27 cellular contexts compared by ENCODE assay signal in the genomic region with DNA sequence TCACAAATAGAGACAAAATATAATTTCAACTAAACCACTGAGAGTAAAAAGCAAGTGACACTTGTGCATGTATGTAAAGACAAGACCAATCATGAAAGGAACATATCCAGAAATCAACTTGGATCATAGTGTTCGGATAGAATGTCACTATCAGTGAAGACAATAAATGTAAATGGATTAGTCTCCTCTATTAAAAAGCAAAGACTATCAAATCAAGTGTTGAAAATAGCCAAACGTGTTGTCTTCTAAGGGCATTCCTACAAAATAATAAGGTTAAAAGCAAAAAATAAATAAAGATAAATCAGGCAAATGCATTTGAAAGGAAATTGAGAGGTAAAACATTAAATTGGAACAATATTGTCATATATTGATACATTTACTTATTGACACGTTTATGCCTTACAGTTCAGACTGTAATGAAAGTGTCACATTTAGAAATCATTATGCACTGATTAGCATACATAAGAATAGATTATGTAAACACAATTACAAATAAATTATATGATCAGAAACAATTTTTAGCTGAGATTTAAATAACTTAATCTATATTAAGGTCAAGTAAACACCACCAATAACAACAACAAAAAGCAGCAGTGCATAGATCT.
"Had no signal": no experiment of that assay in that cellular context is flagged by ENCODE, and none has a peak within 500 bp of the region (broad histone marks: within the 10 kb centered on the region; RNA-seq: fewer than 3 reads in every experiment).

No MANE protein-coding gene starts in this region.

- H3K27ac ChIP-seq: colonic mucosa, coronary artery, dorsolateral prefrontal cortex, epithelial cell of prostate, esophagus muscularis mucosa, esophagus squamous epithelium, foreskin keratinocyte, gastrocnemius medialis, gastroesophageal sphincter, heart left ventricle, heart right ventricle had no signal

- H3K4me3 ChIP-seq: colonic mucosa, coronary artery, dorsolateral prefrontal cortex, esophagus muscularis mucosa, esophagus squamous epithelium, gastrocnemius medialis, gastroesophageal sphincter, heart left ventricle, heart right ventricle had no signal

- H3K27me3 ChIP-seq: colonic mucosa, dorsolateral prefrontal cortex, foreskin keratinocyte, gastrocnemius medialis, heart left ventricle had no signal

- H3K9me3 ChIP-seq: colonic mucosa had no signal

- H3K36me3 ChIP-seq: colonic mucosa, esophagus muscularis mucosa, esophagus squamous epithelium, gastrocnemius medialis, gastroesophageal sphincter, heart left ventricle, heart right ventricle had no signal

- H3K4me1 ChIP-seq: colonic mucosa, esophagus muscularis mucosa, esophagus squamous epithelium, foreskin keratinocyte, gastrocnemius medialis, gastroesophageal sphincter, heart left ventricle, heart right ventricle had no signal

- ATAC-seq: effector memory CD8-positive, alpha-beta T cell; esophagus mucosa; foreskin keratinocyte; gastrocnemius medialis; gastroesophageal sphincter; heart left ventricle; heart right ventricle had no signal

- FAIRE-seq: colon, endometrium, endothelial cell of umbilical vein had no signal

- DNase-seq: colonic mucosa; cortex of kidney; dermis blood vessel endothelial cell; dorsolateral prefrontal cortex; effector CD4-positive, alpha-beta T cell; effector CD8-positive, alpha-beta T cell; effector memory CD4-positive, alpha-beta T cell; effector memory CD8-positive, alpha-beta T cell; endodermal cell; erythroblast; esophagus squamous epithelium; foreskin fibroblast; foreskin keratinocyte; foreskin melanocyte; gastrocnemius medialis; glutamatergic neuron; head of caudate nucleus; heart left ventricle; heart right ventricle had no signal
